ENCODE assay signal across 8 cellular contexts in genomic region chr3:196501316-196502064, GRCh38. TPM values are rescaled to one million over a fixed set of nuclear protein-coding genes. Genes with fewer than 3 reads are reported as not detected.
DNase-seq lines count a peak whose midpoint lies in the region; ATAC-seq and TF ChIP-seq lines count a peak whose summit lies in the region.

No MANE protein-coding gene starts in this region.

- no peak for TF ChIP-seq CTCF in fibroblast of lung (conservative IDR thresholded peaks at IDR 0.05 in 1 of 2, IDR thresholded peaks at IDR 0.05 in 1 of 2; ENCODE audit: low read depth in 1 of 2, low read length in 2 of 2)

- DNase-seq in stimulated activated CD4-positive, alpha-beta T cell treated with anti-CD3 and anti-CD28 coated beads, Interleukin-1b, Interleukin-23, amount 100 ng/mL, for 48 hours = peak; percentile 18
- DNase-seq in stimulated activated CD4-positive, alpha-beta T cell treated with anti-CD3 and anti-CD28 coated beads, Interleukin-4, amount 100 ng/mL, for 24 hours = no peak
- peak; percentile 40 to 51 for DNase-seq in fibroblast of lung (ENCODE audit: low read depth in 2 of 2)
- peak; percentile 13 for DNase-seq in renal cortical epithelial cell (ENCODE audit: low read depth)
- DNase-seq in H4 (ENCODE audit: low spot score) = no peak
- no peak for DNase-seq in A172 (ENCODE audit: low spot score)

- no peaks in the 10 kb centered on the region for H4K20me1 ChIP-seq in fibroblast of lung (ENCODE audit: control insufficient read depth, extremely low read depth, insufficient read depth, low read length)

- peak; percentile 4; the same call in 1 of the 3 replicates for ATAC-seq in SK-N-SH treated with all-trans-retinoic acid at 6 μM for 48 hours
- no peak for ATAC-seq in HG02759 (IDR thresholded peaks at IDR 0.05; ENCODE audit: unreplicated experiment)

- H2AFZ ChIP-seq in fibroblast of lung (ENCODE audit: low read length) = no peak overlapping the region

- no peaks in the 10 kb centered on the region for H3K36me3 ChIP-seq in fibroblast of lung (ENCODE audit: control insufficient read depth, insufficient read depth, low read length)

- H3K4me1 ChIP-seq in fibroblast of lung (ENCODE audit: control insufficient read depth, extremely low read depth, insufficient read depth, low read length) = peaks cover 3% of the 10 kb centered on the region

- H3K27ac ChIP-seq in fibroblast of lung (ENCODE audit: insufficient read depth, low read length) = peak overlapping the region; percentile 89

- peak overlapping the region; percentile 49 for H3K4me2 ChIP-seq in fibroblast of lung (ENCODE audit: extremely low read depth, insufficient read depth, low read length)

- no peaks in the 10 kb centered on the region for H3K27me3 ChIP-seq in fibroblast of lung (ENCODE audit: control insufficient read depth, insufficient read depth, low read length)

- peak overlapping the region; percentile 84 to 99 (median 94) for H3K4me3 ChIP-seq in fibroblast of lung (replicated peaks in 1 of 4; ENCODE audit: control extremely low read depth in 1 of 4, insufficient read depth in 1 of 4, low read depth in 3 of 4, low read length in 4 of 4)

- peaks cover 63% of the 10 kb centered on the region for H3K79me2 ChIP-seq in fibroblast of lung (ENCODE audit: control insufficient read depth, insufficient read depth, low read length)

- peak overlapping the region; percentile 51 for H3K9ac ChIP-seq in fibroblast of lung (ENCODE audit: insufficient read depth, low read length)

- no peaks in the 10 kb centered on the region for H3K9me3 ChIP-seq in fibroblast of lung (ENCODE audit: control insufficient read depth, insufficient read depth, low read depth, low read length)

TF ChIP-seq in SK-N-SH treated with all-trans-retinoic acid at 6 μM for 48 hours, 23 proteins besides CTCF, POLR2A, EP300 and RAD21:
- TF ChIP-seq ZC3H10 (CRISPR knock-in tag; IDR thresholded peaks at IDR 0.05) = no peak
- no peak for TF ChIP-seq GLIS3 (CRISPR knock-in tag; IDR thresholded peaks at IDR 0.05)
- no peak for TF ChIP-seq POU6F1 (CRISPR knock-in tag; IDR thresholded peaks at IDR 0.05; ENCODE audit: borderline replicate concordance, low read depth)

RNA-seq across cellular contexts. Expression of gene RNF168, which starts 2.1 kb away (rescaled TPM):
- total RNA-seq in fibroblast of lung = 13.7 and 19.3 TPM in 2 replicates
- polyA plus RNA-seq in fibroblast of lung = 2.6 and 3.1 TPM in 2 replicates
- polyA plus RNA-seq in fibroblast of lung (2012) = 6.9 and 10.0 TPM in 2 replicates
- polyA minus RNA-seq in fibroblast of lung (ENCODE audit: low replicate concordance) = 19.0 and 22.7 TPM in 2 replicates
- total RNA-seq in renal cortical epithelial cell = 11.3 and 14.1 TPM in 2 replicates
- total RNA-seq in H4 (2014; rRNA removed; shearing (Covaris generic)) = 9.5 and 12.6 TPM in 2 replicates
- 25.3 and 25.9 TPM in 2 replicates for total RNA-seq in A172 (2014; rRNA removed; shearing (Covaris generic))

RNA-seq across cellular contexts. Expression of gene SMCO1, which starts 13.7 kb away (rescaled TPM):
- total RNA-seq in fibroblast of lung = not detected in 2 replicates
- polyA plus RNA-seq in fibroblast of lung = not detected in 2 replicates
- polyA plus RNA-seq in fibroblast of lung (2012) = not detected in 2 replicates
- not detected in 2 replicates for polyA minus RNA-seq in fibroblast of lung (ENCODE audit: low replicate concordance)
- not detected in 2 replicates for total RNA-seq in renal cortical epithelial cell
- total RNA-seq in H4 (2014; rRNA removed; shearing (Covaris generic)) = not detected in 2 replicates
- total RNA-seq in A172 (2014; rRNA removed; shearing (Covaris generic)) = not detected in 2 replicates

Comparison
In these comparisons a context has a peak if more than half of its experiments do, and no peak if none do; other contexts are left out.
1. DNase-seq: peak in stimulated activated CD4-positive, alpha-beta T cell treated with anti-CD3 and anti-CD28 coated beads, Interleukin-1b, Interleukin-23, amount 100 ng/mL, for 48 hours (single experiment), fibroblast of lung (2 of 2) and renal cortical epithelial cell (single experiment); none in stimulated activated CD4-positive, alpha-beta T cell treated with anti-CD3 and anti-CD28 coated beads, Interleukin-4, amount 100 ng/mL, for 24 hours (single experiment), H4 (single experiment) and A172 (single experiment).